Comparison of ENCODE assay signal across 10 cellular contexts in the genomic region with DNA sequence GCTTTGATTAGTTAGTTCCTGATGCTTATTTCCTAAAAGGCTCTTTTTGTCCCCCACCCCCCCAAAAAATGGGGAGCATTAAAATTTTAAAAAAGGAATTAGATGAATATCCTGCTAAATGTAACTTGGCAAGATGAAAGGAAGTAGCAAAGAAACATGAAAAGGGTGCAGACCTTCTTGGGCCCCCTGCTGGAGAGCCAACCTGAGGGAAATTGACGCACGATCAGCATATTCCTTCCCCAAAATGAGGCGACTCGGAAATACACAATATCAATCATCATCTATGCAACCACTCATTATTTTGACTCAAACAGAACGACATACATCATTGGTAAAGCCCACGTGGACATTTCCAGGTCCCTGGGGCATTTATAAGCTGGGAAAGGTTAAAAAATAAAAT. TPM values are rescaled to one million over a fixed set of nuclear protein-coding genes. Genes with fewer than 3 reads are reported as not detected.
DNase-seq lines count a peak whose midpoint lies in the region; ATAC-seq, FAIRE-seq and TF ChIP-seq lines count a peak whose summit lies in the region.
"Had no signal": no experiment of that assay in that cellular context is flagged by ENCODE, and none has a peak within 500 bp of the region (broad histone marks: within the 10 kb centered on the region; RNA-seq: fewer than 3 reads in every experiment).

No MANE protein-coding gene starts in this region.

- H3K27ac ChIP-seq in A549, result no peak overlapping the region

- 0 out of 6 replicates have a peak, but pooled peaks of 1 of the 2 experiments have one; percentile 42 for ATAC-seq in A549

- FAIRE-seq in A549 (lab: Jason Lieb, UNC), result no peak
- FAIRE-seq in GM19239 (lab: Jason Lieb, UNC), result no peak

- TF ChIP-seq RAD21 in A549 (conservative IDR thresholded peaks at IDR 0.05 in 1 of 2, IDR thresholded peaks at IDR 0.05 in 1 of 2), result peak in 1 of 2 experiments; percentile 24; a peak in 1 of 5 replicates

- no peaks in the 10 kb centered on the region for H3K4me1 ChIP-seq in A549

- TF ChIP-seq CTCF in A549 (IDR thresholded peaks at IDR 0.05) (peak; percentile 28; the same call in 2 of the 3 replicates), GM12873 (IDR thresholded peaks at IDR 0.05; ENCODE audit: insufficient read depth, low read depth, low read length, missing control alignments) (peak; percentile 42), fibroblast of villous mesenchyme (IDR thresholded peaks at IDR 0.05; ENCODE audit: insufficient read depth, low read depth, low read length) (no peak)

- CTCF ChIA-PET in A549 (lab: Yijun Ruan, JAX), result interaction anchor here (1.2 to 1.8 kb wide), 2 partner anchors 11 to 474 kb away, joined by 3 to 5 read pairs; no protein-coding TSS in a partner anchor

- H3K4me3 ChIP-seq in A549 (no peak overlapping the region), fibroblast of villous mesenchyme (ENCODE audit: low read depth, low read length) (no peak overlapping the region)

- POLR2A ChIA-PET in A549 (lab: Yijun Ruan, JAX), result no interaction called here

- H3K4me2 ChIP-seq in A549, result no peak overlapping the region

- 4% methylated on average over 6 of the region's 6 CpGs for WGBS in A549 (ENCODE audit: missing lambda C conversion rate)

- no peak for TF ChIP-seq EP300 in A549 (IDR thresholded peaks at IDR 0.05)

- DNase-seq in A549 (ENCODE audit: low read depth in 1 of 2, low spot score in 1 of 2) (peak; percentile 10 to 14), RPMI7951 (ENCODE audit: low read depth) (peak; percentile 54), fibroblast of villous mesenchyme (ENCODE audit: low read depth) (peak; percentile 11), NCI-H2227 (lab: John Stamatoyannopoulos, UW; ENCODE audit: unreplicated experiment) (no peak), middle frontal gyrus (ENCODE audit: extremely low spot score, low spot score) (no peak), GM19239 (ENCODE audit: insufficient read length, low spot score) (no peak)
- DNase-seq in activated CD4-positive, alpha-beta T cell treated with anti-CD3 and anti-CD28 coated beads, Interleukin-2, amount 50 U/mL, for 48 hours, result no peak
- DNase-seq: NCI-H2171 had no signal

- TF ChIP-seq POLR2A in A549 (IDR thresholded peaks at IDR 0.05; ENCODE audit: low read length), result no peak

- H3K9me3 ChIP-seq in A549, result no peaks in the 10 kb centered on the region

TF ChIP-seq in A549, 52 proteins besides CTCF, POLR2A, EP300 and RAD21:
- TF ChIP-seq MAFK (IDR thresholded peaks at IDR 0.05; ENCODE audit: partially characterized antibody) (peak; percentile 85), ZFP36 (IDR thresholded peaks at IDR 0.05; ENCODE audit: borderline replicate concordance, partially characterized antibody) (no peak)

RNA-seq across cellular contexts. Expression of gene GRIN2A, which starts 59.7 kb away (rescaled TPM):
- not detected in 2 replicates for polyA plus RNA-seq in A549 (2011; rRNA removed)
- not detected in 2 replicates for polyA plus RNA-seq in A549 (2012; cell fraction: cytosol; rRNA removed)
- not detected in 2 replicates for polyA plus RNA-seq in A549 (2012; cell fraction: nucleus; rRNA removed)
- not detected in 3 replicates for polyA plus RNA-seq in A549 (2017; fragmentation: RNase III; extraction: RNeasy Plus Mini Kit Qiagen cat#74134 plus additional on column Dnase treatment)
- not detected in 2 replicates for polyA minus RNA-seq in A549 (2011; rRNA and poly(A)+ RNA removed)
- total RNA-seq in RPMI7951 (2014; rRNA removed; shearing (Covaris generic)), result 0.59 and 1.2 TPM in 2 replicates
- under 0.01 and 1.3 TPM in 2 replicates for total RNA-seq in fibroblast of villous mesenchyme
- total RNA-seq: T-helper 1 cell treated with Interleukin-12 subunit alpha and Interleukin-12 subunit beta and Interleukin-4 antibody, amounts not matched to agents 30 ng/mL and 1 ng/mL, for 36 hours had no signal

Comparison
In these comparisons a context has a peak if more than half of its experiments do, and no peak if none do; other contexts are left out.
1. DNase-seq: peak in A549 (2 of 2), RPMI7951 (single experiment) and fibroblast of villous mesenchyme (single experiment); none in NCI-H2227 (single experiment), activated CD4-positive, alpha-beta T cell treated with anti-CD3 and anti-CD28 coated beads, Interleukin-2, amount 50 U/mL, for 48 hours (0 of 2), middle frontal gyrus (single experiment) and GM19239 (single experiment).